25 cellular contexts compared by ENCODE assay signal in genomic region chr6:144145546-144145945, GRCh38.
"Had no signal": no experiment of that assay in that cellular context is flagged by ENCODE, and none has a peak within 500 bp of the region (broad histone marks: within the 10 kb centered on the region; RNA-seq: fewer than 3 reads in every experiment).

No MANE protein-coding gene starts in this region.

- H3K27me3 ChIP-seq: pancreas, right atrium auricular region, vagina had no signal

- FAIRE-seq: bronchial epithelial cell, endometrium, frontal cortex, islet of Langerhans, pancreas had no signal

- H3K27ac Mint-ChIP-seq: activated naive CD8-positive, alpha-beta T cell treated with anti-CD3 and anti-CD28 coated beads for 36 hours; activated T-cell treated with anti-CD3 and anti-CD28 coated beads, Interleukin-2, amount 50 U/mL, for 24 hours; activated T-helper 17 cell treated with anti-CD3 and anti-CD28 coated beads, Interleukin-2, amount 50 U/mL, for 72 hours; type B pancreatic cell; WTC11 had no signal

- H3K36me3 ChIP-seq: pancreas, right atrium auricular region, thoracic aorta, vagina had no signal

- ATAC-seq: left cardiac atrium; natural killer cell treated with Interleukin-12 subunit alpha and Interleukin-12 subunit beta and Interleukin-15 and Interleukin-18, amount 100 ng/mL, for 72 hours; pancreas; psoas muscle; WTC11 had no signal

- H3K4me1 ChIP-seq: pancreas, psoas muscle, right atrium auricular region, vagina had no signal

- H3K27me3 Mint-ChIP-seq: activated T-cell treated with anti-CD3 and anti-CD28 coated beads, Interleukin-2, amount 50 U/mL, for 24 hours; activated T-helper 17 cell treated with anti-CD3 and anti-CD28 coated beads, Interleukin-2, amount 50 U/mL, for 72 hours; natural killer cell treated with Interleukin-12 subunit alpha and Interleukin-12 subunit beta and Interleukin-15 and Interleukin-18, amount 100 ng/mL, for 72 hours had no signal

- H3K36me3 Mint-ChIP-seq: activated naive CD8-positive, alpha-beta T cell treated with anti-CD3 and anti-CD28 coated beads for 36 hours; natural killer cell treated with Interleukin-12 subunit alpha and Interleukin-12 subunit beta and Interleukin-15 and Interleukin-18, amount 100 ng/mL, for 72 hours; type B pancreatic cell; WTC11 had no signal

- DNase-seq: activated CD4-positive, alpha-beta T cell treated with anti-CD3 and anti-CD28 coated beads, Interleukin-2, amount 50 U/mL, for 4 hours; activated CD8-positive, alpha-beta memory T cell treated with anti-CD3 and anti-CD28 coated beads for 24 hours; activated CD8-positive, alpha-beta memory T cell treated with anti-CD3 and anti-CD28 coated beads, Interleukin-2, amount 50 U/mL, for 4 hours; activated naive CD8-positive, alpha-beta T cell treated with anti-CD3 and anti-CD28 coated beads for 36 hours; activated T-cell treated with anti-CD3 and anti-CD28 coated beads, Interleukin-2, amount 50 U/mL, for 24 hours; amniotic stem cell; erythroblast; hypothalamus; left cardiac atrium; pancreas; psoas muscle; stimulated activated CD4-positive, alpha-beta T cell treated with anti-CD3 and anti-CD28 coated beads, Interleukin-12 subunit alpha, Interleukin-12 subunit beta, amount 100 ng/mL, for 4 hours; T-helper 9 cell had no signal

- H3K4me3 Mint-ChIP-seq: activated naive CD8-positive, alpha-beta T cell treated with anti-CD3 and anti-CD28 coated beads for 36 hours; activated T-cell treated with anti-CD3 and anti-CD28 coated beads, Interleukin-2, amount 50 U/mL, for 24 hours; activated T-helper 17 cell treated with anti-CD3 and anti-CD28 coated beads, Interleukin-2, amount 50 U/mL, for 72 hours; natural killer cell treated with Interleukin-12 subunit alpha and Interleukin-12 subunit beta and Interleukin-15 and Interleukin-18, amount 100 ng/mL, for 72 hours; type B pancreatic cell; WTC11 had no signal

- H3K27ac ChIP-seq: coronary artery, pancreas, psoas muscle, right atrium auricular region, thoracic aorta, vagina had no signal

- H3K9me3 Mint-ChIP-seq: activated naive CD8-positive, alpha-beta T cell treated with anti-CD3 and anti-CD28 coated beads for 36 hours; activated T-cell treated with anti-CD3 and anti-CD28 coated beads, Interleukin-2, amount 50 U/mL, for 24 hours; activated T-helper 17 cell treated with anti-CD3 and anti-CD28 coated beads, Interleukin-2, amount 50 U/mL, for 72 hours; natural killer cell treated with Interleukin-12 subunit alpha and Interleukin-12 subunit beta and Interleukin-15 and Interleukin-18, amount 100 ng/mL, for 72 hours; type B pancreatic cell; WTC11 had no signal

- H3K4me3 ChIP-seq: coronary artery, pancreas, psoas muscle, right atrium auricular region, thoracic aorta, vagina had no signal

- H3K9me3 ChIP-seq: pancreas, psoas muscle, right atrium auricular region, thoracic aorta, vagina had no signal
